In genomic region chr2:20635698-20636584, GRCh38 we compare ENCODE assay signal across 1 cellular context.
TF ChIP-seq lines count a peak whose summit lies in the region.

No MANE protein-coding gene starts in this region.

TF ChIP-seq in HepG2, 621 proteins besides CTCF, POLR2A, EP300 and RAD21 (continued from another document and continues in another):
- TF ChIP-seq ARID5B (CRISPR knock-in tag; IDR thresholded peaks at IDR 0.05), result peak; percentile 67
- TF ChIP-seq ZSCAN21 (CRISPR knock-in tag; IDR thresholded peaks at IDR 0.05; ENCODE audit: borderline replicate concordance), result peak; percentile 76; the same call in 1 of the 2 replicates
- peak; percentile 33; the same call in 1 of the 2 replicates for TF ChIP-seq HINFP (CRISPR knock-in tag; IDR thresholded peaks at IDR 0.05; ENCODE audit: low read depth)
- no peak for TF ChIP-seq ZNF20 (CRISPR knock-in tag; IDR thresholded peaks at IDR 0.05)
- peak; percentile 75; the same call in 1 of the 2 replicates for TF ChIP-seq STAT6 (CRISPR knock-in tag; IDR thresholded peaks at IDR 0.05; ENCODE audit: borderline replicate concordance)
- no peak for TF ChIP-seq NFE2L2 (IDR thresholded peaks at IDR 0.05; ENCODE audit: low read length)
- TF ChIP-seq SP1 (IDR thresholded peaks at IDR 0.05), result no peak
- peak; percentile 68; the same call in 1 of the 2 replicates for TF ChIP-seq SP1 (CRISPR knock-in tag; IDR thresholded peaks at IDR 0.05)
- no peak for TF ChIP-seq SKIL (CRISPR knock-in tag; IDR thresholded peaks at IDR 0.05; ENCODE audit: borderline replicate concordance)
- TF ChIP-seq KLF16 (CRISPR knock-in tag; IDR thresholded peaks at IDR 0.05), result peak in 1 of 2 experiments; percentile 85; a peak in 2 of 4 replicates
- TF ChIP-seq TGIF2 (CRISPR knock-in tag; IDR thresholded peaks at IDR 0.05), result peak; percentile 45; the same call in 1 of the 2 replicates
- TF ChIP-seq ZNF547 (CRISPR knock-in tag; IDR thresholded peaks at IDR 0.05), result peak; percentile 79; the same call in 1 of the 2 replicates
- TF ChIP-seq HNRNPK (IDR thresholded peaks at IDR 0.05; ENCODE audit: low read depth, low read length, poor library complexity, severe bottlenecking), result no peak
- TF ChIP-seq ZNF333 (CRISPR knock-in tag; IDR thresholded peaks at IDR 0.05; ENCODE audit: borderline replicate concordance), result 0 out of 2 replicates have a peak, but pooled peaks have one; percentile 61
- TF ChIP-seq MAFK (conservative IDR thresholded peaks at IDR 0.05 in 1 of 2, IDR thresholded peaks at IDR 0.05 in 1 of 2; ENCODE audit: low read length in 2 of 2), result peak in 1 of 2 experiments; percentile 33; a peak in 1 of 4 replicates
- peak; percentile 61; the same call in 1 of the 2 replicates for TF ChIP-seq ETV5 (CRISPR knock-in tag; IDR thresholded peaks at IDR 0.05; ENCODE audit: borderline replicate concordance)
- TF ChIP-seq GFI1 (CRISPR knock-in tag; IDR thresholded peaks at IDR 0.05; ENCODE audit: borderline replicate concordance), result peak; percentile 10; the same call in 1 of the 2 replicates
- no peak; the same call in 1 of the 2 replicates for TF ChIP-seq BRF2 (CRISPR knock-in tag; IDR thresholded peaks at IDR 0.05)
- no peak for TF ChIP-seq SIN3A (IDR thresholded peaks at IDR 0.05; ENCODE audit: borderline replicate concordance, low read depth, low read length)
- no peak for TF ChIP-seq PRMT3 (CRISPR knock-in tag; IDR thresholded peaks at IDR 0.05; ENCODE audit: borderline replicate concordance, low read depth)
- no peak for TF ChIP-seq TFAP4 (IDR thresholded peaks at IDR 0.05; ENCODE audit: borderline replicate concordance, low read depth)
- no peak for TF ChIP-seq ZNF343 (CRISPR knock-in tag; IDR thresholded peaks at IDR 0.05)
- TF ChIP-seq XBP1 (CRISPR knock-in tag; IDR thresholded peaks at IDR 0.05), result no peak
- no peak for TF ChIP-seq ZFYVE20 (CRISPR knock-in tag; IDR thresholded peaks at IDR 0.05; ENCODE audit: borderline replicate concordance, low read depth)
- TF ChIP-seq CHD4 (IDR thresholded peaks at IDR 0.05; ENCODE audit: borderline replicate concordance, low read length), result no peak
- no peak for TF ChIP-seq ZNF10 (CRISPR knock-in tag; IDR thresholded peaks at IDR 0.05; ENCODE audit: borderline replicate concordance, low read depth)
- no peak for TF ChIP-seq ZBTB43 (CRISPR knock-in tag; conservative IDR thresholded peaks at IDR 0.05)
- TF ChIP-seq ZBTB40 (IDR thresholded peaks at IDR 0.05), result no peak
- TF ChIP-seq ZBTB40 (CRISPR knock-in tag; IDR thresholded peaks at IDR 0.05), result peak; percentile 44; the same call in 1 of the 2 replicates
- no peak for TF ChIP-seq GATA4 (IDR thresholded peaks at IDR 0.05; ENCODE audit: borderline replicate concordance, low read depth)
- TF ChIP-seq DMAP1 (CRISPR knock-in tag; IDR thresholded peaks at IDR 0.05), result no peak
- TF ChIP-seq TBX3 (IDR thresholded peaks at IDR 0.05; ENCODE audit: borderline replicate concordance), result no peak
- peak; percentile 87 for TF ChIP-seq ZSCAN9 (CRISPR knock-in tag; IDR thresholded peaks at IDR 0.05; ENCODE audit: borderline replicate concordance)
- TF ChIP-seq KDM4B (CRISPR knock-in tag; IDR thresholded peaks at IDR 0.05), result peak; percentile 76; the same call in 1 of the 2 replicates
- TF ChIP-seq ZNF12 (CRISPR knock-in tag; IDR thresholded peaks at IDR 0.05), result peak; percentile 50; the same call in 1 of the 2 replicates
